ENCODE assay signal across 9 cellular contexts in genomic region chr15:77993374-77993911, GRCh38.
A peak's percentile ranks its signal among the peaks of the same experiment; 100 is the strongest.
DNase-seq lines count a peak whose midpoint lies in the region; ATAC-seq and TF ChIP-seq lines count a peak whose summit lies in the region.
"Had no signal": no experiment of that assay in that cellular context is flagged by ENCODE, and none has a peak within 500 bp of the region (broad histone marks: within the 10 kb centered on the region; RNA-seq: fewer than 3 reads in every experiment).

No MANE protein-coding gene starts in this region.

- H3K36me3 ChIP-seq in BLaER1: peaks cover 13% of the 10 kb centered on the region
- H3K36me3 ChIP-seq in Loucy (ENCODE audit: insufficient read depth, low read length): peaks cover 23% of the 10 kb centered on the region; the same call in 1 of the 2 replicates
- no peaks in the 10 kb centered on the region for H3K36me3 ChIP-seq in ovary
- H3K36me3 ChIP-seq in mesendoderm (ENCODE audit: control insufficient read depth, insufficient read depth, low read length): no peaks in the 10 kb centered on the region

- H3K27me3 Mint-ChIP-seq in effector memory CD8-positive, alpha-beta T cell: no peaks in the 10 kb centered on the region
- H3K27me3 Mint-ChIP-seq in CD14-positive monocyte (ENCODE audit: low read depth in 3 of 3): peaks cover 2 to 3% (median 3%) of the 10 kb centered on the region in 3 donors

- H3K4me3 Mint-ChIP-seq in effector memory CD8-positive, alpha-beta T cell: no peak overlapping the region
- H3K4me3 Mint-ChIP-seq in CD14-positive monocyte: no peak overlapping the region

- H3K27ac Mint-ChIP-seq in effector memory CD8-positive, alpha-beta T cell: peak overlapping the region; percentile 46 to 54
- peak overlapping the region in 1 of 7 donors; percentile 58 for H3K27ac Mint-ChIP-seq in CD14-positive monocyte

- H3K9me2 ChIP-seq in Loucy (replicated peaks; ENCODE audit: low read depth, low read length): no peaks in the 10 kb centered on the region

- TF ChIP-seq CTCF in Loucy (conservative IDR thresholded peaks at IDR 0.05; ENCODE audit: low read length) (no peak), ovary (IDR thresholded peaks at IDR 0.05) (no peak), CD14-positive monocyte (IDR thresholded peaks at IDR 0.05) (no peak)

- intact Hi-C loops in ovary (cut with DNase I): no loop called here
- intact Hi-C loops in CD14-positive monocyte (cut with micrococcal nuclease): no loop called here

- H4K20me1 ChIP-seq in BLaER1 (peaks cover 20% of the 10 kb centered on the region; the same call in 1 of the 2 replicates), Loucy (ENCODE audit: insufficient read depth, low read length, poor library complexity, severe bottlenecking) (peaks cover 5% of the 10 kb centered on the region)

- TF ChIP-seq POLR2A in ovary (IDR thresholded peaks at IDR 0.05): no peak

- H2BK120ac ChIP-seq in mesendoderm (ENCODE audit: low read depth, low read length): no peak overlapping the region

- no peak for DNase-seq in effector memory CD8-positive, alpha-beta T cell
- DNase-seq in ovary: peak in 3 of 5 donors; percentile 43 to 51 (median 48)
- DNase-seq in NCI-H1092 (lab: John Stamatoyannopoulos, UW): no peak
- DNase-seq in CD14-positive monocyte (ENCODE audit: low spot score): no peak
- no peak for DNase-seq in mesendoderm

- H3F3A ChIP-seq in Loucy (ENCODE audit: low read depth): 0 out of 2 replicates have a peak, but pooled peaks cover 2% of the 10 kb centered on the region

- no peaks in the 10 kb centered on the region for H3K79me1 ChIP-seq in mesendoderm (ENCODE audit: low read length)

- no peak overlapping the region for H2BK5ac ChIP-seq in mesendoderm (ENCODE audit: low read length)

- H4K8ac ChIP-seq in mesendoderm (ENCODE audit: low read depth, low read length): no peak overlapping the region

- no peak overlapping the region for H2BK15ac ChIP-seq in mesendoderm (replicated peaks; ENCODE audit: low read depth)

- H3K4me1 ChIP-seq in BLaER1 (peaks cover 96% of the 10 kb centered on the region), Loucy (ENCODE audit: insufficient read depth, low read length, poor library complexity, severe bottlenecking) (peaks cover 36% of the 10 kb centered on the region), ovary (ENCODE audit: insufficient read depth) (peaks cover 50% of the 10 kb centered on the region), mesendoderm (ENCODE audit: control insufficient read depth, low read depth, low read length) (no peaks in the 10 kb centered on the region)
- H3K4me1 ChIP-seq: parathyroid adenoma had no signal

- no peaks in the 10 kb centered on the region for H3K9me3 Mint-ChIP-seq in effector memory CD8-positive, alpha-beta T cell
- H3K9me3 Mint-ChIP-seq in CD14-positive monocyte: no peaks in the 10 kb centered on the region

- H3K79me2 ChIP-seq in Loucy (ENCODE audit: insufficient read depth, low read length): no peaks in the 10 kb centered on the region
- H3K79me2 ChIP-seq in mesendoderm (ENCODE audit: control insufficient read depth, insufficient read depth, low read length): no peaks in the 10 kb centered on the region
- H3K79me2 ChIP-seq: parathyroid adenoma had no signal

- no peaks in the 10 kb centered on the region for H3K27me3 ChIP-seq in BLaER1
- H3K27me3 ChIP-seq in Loucy (ENCODE audit: insufficient read depth, low read length, poor library complexity, severe bottlenecking): no peaks in the 10 kb centered on the region
- H3K27me3 ChIP-seq in ovary: no peaks in the 10 kb centered on the region
- no peaks in the 10 kb centered on the region for H3K27me3 ChIP-seq in mesendoderm (ENCODE audit: insufficient read depth, low read length, poor library complexity)

- no peak for ATAC-seq in effector memory CD8-positive, alpha-beta T cell (replicated peaks)
- ATAC-seq in HG02623 (IDR thresholded peaks at IDR 0.05; ENCODE audit: unreplicated experiment): no peak

- no peak overlapping the region for H4K5ac ChIP-seq in mesendoderm (ENCODE audit: low read length)

- H3K56ac ChIP-seq in mesendoderm (ENCODE audit: low read length): no peak overlapping the region

- no peak overlapping the region for H3K18ac ChIP-seq in mesendoderm (ENCODE audit: low read length)

- H3K23ac ChIP-seq in mesendoderm (ENCODE audit: low read length): no peak overlapping the region

- H2AFZ ChIP-seq in Loucy (ENCODE audit: low read length): no peak overlapping the region
- H2AFZ ChIP-seq: parathyroid adenoma had no signal

- H3K4me2 ChIP-seq in BLaER1 (peak overlapping the region; percentile 97), Loucy (ENCODE audit: low read depth, low read length, poor library complexity, severe bottlenecking) (peak overlapping the region; percentile 33), mesendoderm (ENCODE audit: low read length) (no peak overlapping the region)

- 87 to 93% (median 90%) methylated on average over 15 of the region's 15 CpGs for WGBS in ovary, 3 donors
- no CpG with 5 or more reads among the region's 15 CpGs for WGBS in mesendoderm (ENCODE audit: extremely low coverage, insufficient coverage, low lambda C conversion rate)

- peaks cover 12 to 22% of the 10 kb centered on the region in 2 donors for H3K4me1 Mint-ChIP-seq in effector memory CD8-positive, alpha-beta T cell (ENCODE audit: low read depth in 2 of 2)
- peaks cover 2% of the 10 kb centered on the region for H3K4me1 Mint-ChIP-seq in CD14-positive monocyte

- no peak overlapping the region for H3K4ac ChIP-seq in mesendoderm (ENCODE audit: low read depth, low read length)

- peak overlapping the region; percentile 65 for H3K9ac ChIP-seq in BLaER1
- peak overlapping the region; percentile 10 for H3K9ac ChIP-seq in Loucy (ENCODE audit: low read depth, low read length, poor library complexity, severe bottlenecking)
- no peak overlapping the region for H3K9ac ChIP-seq in mesendoderm (ENCODE audit: low read length)
- H3K9ac ChIP-seq: parathyroid adenoma had no signal

- H3K36me3 Mint-ChIP-seq in effector memory CD8-positive, alpha-beta T cell (ENCODE audit: insufficient read depth): peaks cover 21% of the 10 kb centered on the region
- H3K36me3 Mint-ChIP-seq in CD14-positive monocyte: peaks cover 37 to 51% of the 10 kb centered on the region in 2 donors

- TF ChIP-seq EP300 in ovary (IDR thresholded peaks at IDR 0.05): no peak

- no peak overlapping the region for H2AK5ac ChIP-seq in mesendoderm (ENCODE audit: low read length)

- H3K4me3 ChIP-seq in BLaER1 (peak overlapping the region; percentile 28), Loucy (ENCODE audit: low read length, poor library complexity, severe bottlenecking) (no peak overlapping the region), ovary (no peak overlapping the region), mesendoderm (ENCODE audit: low read length) (no peak overlapping the region)

- H3K27ac ChIP-seq in BLaER1 (peak overlapping the region; percentile 83), ovary (peak overlapping the region; percentile 29 to 59), mesendoderm (ENCODE audit: low read depth, low read length) (no peak overlapping the region)

- no peaks in the 10 kb centered on the region for H3K9me3 ChIP-seq in BLaER1
- H3K9me3 ChIP-seq in Loucy (ENCODE audit: insufficient read depth, low read depth, low read length): no peaks in the 10 kb centered on the region
- no peaks in the 10 kb centered on the region for H3K9me3 ChIP-seq in ovary

Comparison
In these comparisons a context has a peak if more than half of its experiments do, and no peak if none do; other contexts are left out.
1. DNase-seq: peak in ovary (3 of 5); none in effector memory CD8-positive, alpha-beta T cell (0 of 3), NCI-H1092 (single experiment), CD14-positive monocyte (single experiment) and mesendoderm (single experiment).